ENCODE assay signal across 18 cellular contexts in genomic region chr9:131091352-131091992, GRCh38. TPM values are rescaled to one million over a fixed set of nuclear protein-coding genes. Genes with fewer than 3 reads are reported as not detected.
DNase-seq lines count a peak whose midpoint lies in the region; ATAC-seq and TF ChIP-seq lines count a peak whose summit lies in the region.
"Had no signal": no experiment of that assay in that cellular context is flagged by ENCODE, and none has a peak within 500 bp of the region (broad histone marks: within the 10 kb centered on the region; RNA-seq: fewer than 3 reads in every experiment).

No MANE protein-coding gene starts in this region.

- no peak overlapping the region for H2BK5ac ChIP-seq in trophoblast cell (ENCODE audit: low read depth, low read length, poor library complexity)

- H3K23ac ChIP-seq in trophoblast cell (ENCODE audit: low read length) = no peak overlapping the region

- peaks cover 52% of the 10 kb centered on the region for H3K27me3 ChIP-seq in brain microvascular endothelial cell (replicated peaks)
- no peaks in the 10 kb centered on the region for H3K27me3 ChIP-seq in trophoblast cell (ENCODE audit: insufficient read depth, low read length)
- H3K27me3 ChIP-seq in right lobe of liver = no peaks in the 10 kb centered on the region
- H3K27me3 ChIP-seq in tibial nerve = peaks cover 0 to 28% of the 10 kb centered on the region in 2 donors

- TF ChIP-seq POLR2A in right lobe of liver (IDR thresholded peaks at IDR 0.05) (no peak), tibial nerve (IDR thresholded peaks at IDR 0.05) (no peak)

- H3K18ac ChIP-seq in trophoblast cell (ENCODE audit: low read length) = no peak overlapping the region

- H3K79me1 ChIP-seq in trophoblast cell (ENCODE audit: low read length) = peaks cover 9% of the 10 kb centered on the region

- no peak overlapping the region for H3K4ac ChIP-seq in trophoblast cell (ENCODE audit: low read depth, low read length)

- TF ChIP-seq EP300 in tibial nerve (IDR thresholded peaks at IDR 0.05) = no peak

- H2BK12ac ChIP-seq in trophoblast cell (ENCODE audit: low read length) = peak overlapping the region; percentile 23

- H4K12ac ChIP-seq in trophoblast cell (ENCODE audit: low read depth, low read length) = no peak overlapping the region

- peak overlapping the region; percentile 16 for H3K27ac ChIP-seq in brain microvascular endothelial cell
- no peak overlapping the region for H3K27ac ChIP-seq in trophoblast cell (ENCODE audit: low read depth, low read length)
- no peak overlapping the region for H3K27ac ChIP-seq in right lobe of liver
- H3K27ac ChIP-seq in tibial nerve = no peak overlapping the region
- H3K27ac ChIP-seq: BLaER1 had no signal

- peaks cover under 1% of the 10 kb centered on the region for H3K79me2 ChIP-seq in trophoblast cell (ENCODE audit: control insufficient read depth, insufficient read depth, low read length, poor library complexity)

- no CpG with 5 or more reads among the region's 19 CpGs for WGBS in trophoblast cell (ENCODE audit: extremely low coverage, insufficient coverage, insufficient read length)
- 70% methylated on average over 2 of the region's 19 CpGs for WGBS in right lobe of liver (ENCODE audit: insufficient coverage, low coverage, low lambda C conversion rate, missing lambda C conversion rate)
- WGBS in tibial nerve, 2 donors = 82 to 89% methylated on average over 7 to 13 of the region's 19 CpGs

- peak overlapping the region; percentile 31 for H2BK120ac ChIP-seq in trophoblast cell (ENCODE audit: insufficient read depth, low read length, poor library complexity)

- no peaks in the 10 kb centered on the region for H3K36me3 ChIP-seq in brain microvascular endothelial cell (replicated peaks)
- H3K36me3 ChIP-seq in trophoblast cell (ENCODE audit: control insufficient read depth in 1 of 2, insufficient read depth in 2 of 2, low read length in 2 of 2) = no peaks in the 10 kb centered on the region
- no peaks in the 10 kb centered on the region for H3K36me3 ChIP-seq in right lobe of liver
- H3K36me3 ChIP-seq in tibial nerve = no peaks in the 10 kb centered on the region
- H3K36me3 ChIP-seq: BLaER1, HAP-1 had no signal

- no peak overlapping the region for H3K9ac ChIP-seq in trophoblast cell (ENCODE audit: low read length)
- H3K9ac ChIP-seq: BLaER1 had no signal

- H4K91ac ChIP-seq in trophoblast cell (ENCODE audit: low read depth, low read length) = peak overlapping the region; percentile 16

- H3K14ac ChIP-seq in trophoblast cell (ENCODE audit: low read length) = peak overlapping the region; percentile 40

- H4K8ac ChIP-seq in trophoblast cell (ENCODE audit: low read depth, low read length) = no peak overlapping the region

- intact Hi-C loops in right lobe of liver (cut with DNase I) = no loop called here

- in situ Hi-C loops in brain microvascular endothelial cell (cut with HindIII; ENCODE audit: low pct_ligation_motif_present, low sequenced_read_pairs) = no loop called here

- H3K4me1 ChIP-seq in trophoblast cell (ENCODE audit: control insufficient read depth in 1 of 2, insufficient read depth in 2 of 2, low read length in 2 of 2) = peaks cover 25 to 36% of the 10 kb centered on the region in 2 experiments
- peaks cover 0 to 2% (median 0%) of the 10 kb centered on the region in 4 donors for H3K4me1 ChIP-seq in right lobe of liver
- H3K4me1 ChIP-seq in tibial nerve = peaks cover 0 to 11% (median under 1%) of the 10 kb centered on the region in 4 donors

- no peak for ATAC-seq in right lobe of liver
- ATAC-seq: GM23338 had no signal

- H3K9me3 ChIP-seq in trophoblast cell (ENCODE audit: insufficient read depth, low read depth, low read length) (no peaks in the 10 kb centered on the region), right lobe of liver (no peaks in the 10 kb centered on the region), tibial nerve (no peaks in the 10 kb centered on the region)
- H3K9me3 ChIP-seq: BLaER1, HAP-1 had no signal

- peak overlapping the region; percentile 24 for H2AK5ac ChIP-seq in trophoblast cell (ENCODE audit: low read length)

- no peak overlapping the region for H3K4me2 ChIP-seq in trophoblast cell (ENCODE audit: low read length)
- H3K4me2 ChIP-seq: BLaER1, GM23338 had no signal

- H3K4me3 ChIP-seq in brain microvascular endothelial cell (ENCODE audit: low read depth, low read length) = no peak overlapping the region
- no peak overlapping the region for H3K4me3 ChIP-seq in trophoblast cell (ENCODE audit: low read depth, low read length)
- H3K4me3 ChIP-seq in right lobe of liver = no peak overlapping the region
- H3K4me3 ChIP-seq in tibial nerve = no peak overlapping the region
- H3K4me3 ChIP-seq: BLaER1, GM23338, HAP-1 had no signal

- no peak overlapping the region for H2AFZ ChIP-seq in trophoblast cell (ENCODE audit: insufficient read depth, low read length, poor library complexity)
- H2AFZ ChIP-seq: GM23338 had no signal

- TF ChIP-seq CTCF in brain microvascular endothelial cell (IDR thresholded peaks at IDR 0.05; ENCODE audit: low read depth, low read length, missing control alignments) = no peak
- TF ChIP-seq CTCF in right lobe of liver (IDR thresholded peaks at IDR 0.05) = no peak
- no peak for TF ChIP-seq CTCF in tibial nerve (IDR thresholded peaks at IDR 0.05)

- DNase-seq in NCI-H2081 (lab: John Stamatoyannopoulos, UW) (peak; percentile 4 to 42), NCI-H2081 treated with DMSO at 0.1 percent for 48 hours (lab: John Stamatoyannopoulos, UW) (no peak), NCI-H69 (lab: John Stamatoyannopoulos, UW) (peak; percentile 58), brain microvascular endothelial cell (no peak), trophoblast cell (no peak), right lobe of liver (no peak), tibial nerve (ENCODE audit: low spot score in 2 of 2) (no peak)
- DNase-seq in central memory CD4-positive, alpha-beta T cell = no peak
- DNase-seq: 8988T; AML-193; CD4-positive, CD25-positive, alpha-beta regulatory T cell; DMS153; DND-41; GDM1; HFFc6 had no signal

RNA-seq across cellular contexts. Expression of gene AIF1L, which starts 4.9 kb away (rescaled TPM):
- polyA plus RNA-seq in trophoblast cell (2013) = 52.7 and 54.3 TPM in 2 replicates
- total RNA-seq in right lobe of liver (1 to 10 TPM in 1 of 6 experiments, under 1 TPM in 5; 0.33 to 1.4 (median 0.49) TPM), tibial nerve (10 to 100 TPM; 42.9 to 55.9 (median 50.0) TPM)
- polyA plus RNA-seq: CD4-positive, CD25-positive, alpha-beta regulatory T cell had no signal

RNA-seq across cellular contexts. Expression of gene NUP214, which starts 33.9 kb away (rescaled TPM):
- polyA plus RNA-seq in trophoblast cell (2013) = 36.8 and 37.2 TPM in 2 replicates
- 10 to 100 TPM; 22.5 to 31.1 (median 27.5) TPM for total RNA-seq in right lobe of liver
- 10 to 100 TPM; 39.8 to 94.2 (median 70.2) TPM for total RNA-seq in tibial nerve

Comparison
In these comparisons a context has a peak if more than half of its experiments do, and no peak if none do; other contexts are left out.
1. DNase-seq: peak in NCI-H2081 (2 of 2) and NCI-H69 (single experiment); none in NCI-H2081 treated with DMSO at 0.1 percent for 48 hours (single experiment), brain microvascular endothelial cell (single experiment), trophoblast cell (0 of 2), right lobe of liver (0 of 3), central memory CD4-positive, alpha-beta T cell (single experiment) and tibial nerve (0 of 2).
2. RNA of gene AIF1L, which starts 4.9 kb away (total RNA-seq): 42.9 to 55.9 TPM in tibial nerve; 0.33 to 1.4 TPM in right lobe of liver; every median in the first group is over 10 times any median in the second.